Comparison of ENCODE assay signal across 27 cellular contexts in genomic region chr18:37327063-37327577, GRCh38.
"Had no signal": no experiment of that assay in that cellular context is flagged by ENCODE, and none has a peak within 500 bp of the region (broad histone marks: within the 10 kb centered on the region; RNA-seq: fewer than 3 reads in every experiment).

No MANE protein-coding gene starts in this region.

- H3K36me3 Mint-ChIP-seq: activated naive CD4-positive, alpha-beta T cell treated with anti-CD3 and anti-CD28 coated beads, Interleukin-2, amount 10 ng/mL, durations not matched to agents 7 days and 5 days; activated naive CD4-positive, alpha-beta T cell treated with anti-CD3 and anti-CD28 coated beads, Interleukin-2, amount 50 U/mL, for 72 hours; activated naive CD8-positive, alpha-beta T cell treated with anti-CD3 and anti-CD28 coated beads, Interleukin-2, amount 10 ng/mL, durations not matched to agents 7 days and 5 days; brain; WTC11 had no signal

- H3K4me1 Mint-ChIP-seq: activated CD4-positive, alpha-beta memory T cell treated with anti-CD3 and anti-CD28 coated beads, Interleukin-2, amount 10 ng/mL, durations not matched to agents 7 days and 5 days; activated CD4-positive, alpha-beta T cell treated with anti-CD3 and anti-CD28 coated beads, Interleukin-2, amount 10 ng/mL, durations not matched to agents 7 days and 5 days; activated naive CD4-positive, alpha-beta T cell treated with anti-CD3 and anti-CD28 coated beads, Interleukin-2, amount 10 ng/mL, durations not matched to agents 7 days and 5 days; activated naive CD8-positive, alpha-beta T cell treated with anti-CD3 and anti-CD28 coated beads, Interleukin-2, amount 10 ng/mL, durations not matched to agents 7 days and 5 days had no signal

- H3K27me3 Mint-ChIP-seq: activated CD4-positive, alpha-beta memory T cell treated with anti-CD3 and anti-CD28 coated beads, Interleukin-2, amount 10 ng/mL, durations not matched to agents 7 days and 5 days; activated CD4-positive, alpha-beta T cell treated with anti-CD3 and anti-CD28 coated beads, Interleukin-2, amount 10 ng/mL, durations not matched to agents 7 days and 5 days; activated naive CD4-positive, alpha-beta T cell treated with anti-CD3 and anti-CD28 coated beads, Interleukin-2, amount 10 ng/mL, durations not matched to agents 7 days and 5 days; activated naive CD8-positive, alpha-beta T cell treated with anti-CD3 and anti-CD28 coated beads, Interleukin-2, amount 10 ng/mL, durations not matched to agents 7 days and 5 days; brain had no signal

- H3K36me3 ChIP-seq: ascending aorta, esophagus muscularis mucosa, gastroesophageal sphincter, heart right ventricle had no signal

- H3K27ac Mint-ChIP-seq: activated CD4-positive, alpha-beta memory T cell treated with anti-CD3 and anti-CD28 coated beads, Interleukin-2, amount 10 ng/mL, durations not matched to agents 7 days and 5 days; activated CD4-positive, alpha-beta T cell treated with anti-CD3 and anti-CD28 coated beads, Interleukin-2, amount 10 ng/mL, durations not matched to agents 7 days and 5 days; activated naive CD4-positive, alpha-beta T cell treated with anti-CD3 and anti-CD28 coated beads, Interleukin-2, amount 10 ng/mL, durations not matched to agents 7 days and 5 days; activated naive CD8-positive, alpha-beta T cell treated with anti-CD3 and anti-CD28 coated beads, Interleukin-2, amount 10 ng/mL, durations not matched to agents 7 days and 5 days; activated T-cell treated with anti-CD3 and anti-CD28 coated beads, Interleukin-2, amount 50 U/mL, for 24 hours; activated T-cell treated with anti-CD3 and anti-CD28 coated beads, Interleukin-2, amount 50 U/mL, for 72 hours; effector memory CD8-positive, alpha-beta T cell; WTC11 had no signal

- H3K4me1 ChIP-seq: ascending aorta, esophagus muscularis mucosa, gastroesophageal sphincter, heart right ventricle had no signal

- H3K27ac ChIP-seq: ascending aorta, esophagus muscularis mucosa, gastroesophageal sphincter, heart right ventricle, VCaP had no signal

- H3K27me3 ChIP-seq: ascending aorta had no signal

- ATAC-seq: activated naive CD4-positive, alpha-beta T cell treated with anti-CD3 and anti-CD28 coated beads, Interleukin-2, amount 50 U/mL, for 72 hours; activated T-cell treated with anti-CD3 and anti-CD28 coated beads, Interleukin-2, amount 50 U/mL, for 72 hours; effector memory CD8-positive, alpha-beta T cell; gastroesophageal sphincter; heart right ventricle; WTC11 had no signal

- H3K9me3 ChIP-seq: ascending aorta, esophagus muscularis mucosa, gastroesophageal sphincter, heart right ventricle had no signal

- H3K4me3 Mint-ChIP-seq: activated CD4-positive, alpha-beta memory T cell treated with anti-CD3 and anti-CD28 coated beads, Interleukin-2, amount 10 ng/mL, durations not matched to agents 7 days and 5 days; activated CD4-positive, alpha-beta T cell treated with anti-CD3 and anti-CD28 coated beads, Interleukin-2, amount 10 ng/mL, durations not matched to agents 7 days and 5 days; activated naive CD4-positive, alpha-beta T cell treated with anti-CD3 and anti-CD28 coated beads, Interleukin-2, amount 10 ng/mL, durations not matched to agents 7 days and 5 days; activated naive CD8-positive, alpha-beta T cell treated with anti-CD3 and anti-CD28 coated beads, Interleukin-2, amount 10 ng/mL, durations not matched to agents 7 days and 5 days; activated T-cell treated with anti-CD3 and anti-CD28 coated beads, Interleukin-2, amount 50 U/mL, for 24 hours; activated T-cell treated with anti-CD3 and anti-CD28 coated beads, Interleukin-2, amount 50 U/mL, for 72 hours; brain; effector memory CD8-positive, alpha-beta T cell; WTC11 had no signal

- H3K4me3 ChIP-seq: ascending aorta, esophagus muscularis mucosa, gastroesophageal sphincter, heart right ventricle had no signal

- DNase-seq: activated CD4-positive, alpha-beta memory T cell treated with anti-CD3 and anti-CD28 coated beads, Interleukin-2, amount 10 ng/mL, durations not matched to agents 7 days and 5 days; activated CD4-positive, alpha-beta T cell treated with anti-CD3 and anti-CD28 coated beads for 1 hour; activated CD4-positive, alpha-beta T cell treated with anti-CD3 and anti-CD28 coated beads for 4 hours; activated CD4-positive, alpha-beta T cell treated with anti-CD3 and anti-CD28 coated beads, Interleukin-2, amount 10 ng/mL, durations not matched to agents 7 days and 5 days; activated CD4-positive, alpha-beta T cell treated with anti-CD3 and anti-CD28 coated beads, Interleukin-2, amount 50 U/mL, for 4 hours; activated CD8-positive, alpha-beta memory T cell treated with anti-CD3 and anti-CD28 coated beads, Interleukin-2, amount 50 U/mL, for 48 hours; activated gamma-delta T cell; activated naive CD4-positive, alpha-beta T cell; activated naive CD4-positive, alpha-beta T cell treated with anti-CD3 and anti-CD28 coated beads, Interleukin-2, amount 10 ng/mL, durations not matched to agents 7 days and 5 days; activated naive CD8-positive, alpha-beta T cell treated with anti-CD3 and anti-CD28 coated beads, Interleukin-2, amount 10 ng/mL, durations not matched to agents 7 days and 5 days; activated T-cell treated with anti-CD3 and anti-CD28 coated beads for 4 hours; activated T-cell treated with anti-CD3 and anti-CD28 coated beads, Interleukin-2, amount 50 U/mL, for 24 hours; activated T-cell treated with anti-CD3 and anti-CD28 coated beads, Interleukin-2, amount 50 U/mL, for 72 hours; cortex of kidney; dermis blood vessel endothelial cell; effector CD4-positive, alpha-beta T cell; effector memory CD8-positive, alpha-beta T cell; foreskin melanocyte; heart right ventricle; T-helper 2 cell had no signal

- H3K9me3 Mint-ChIP-seq: activated CD4-positive, alpha-beta memory T cell treated with anti-CD3 and anti-CD28 coated beads, Interleukin-2, amount 10 ng/mL, durations not matched to agents 7 days and 5 days; activated CD4-positive, alpha-beta T cell treated with anti-CD3 and anti-CD28 coated beads, Interleukin-2, amount 10 ng/mL, durations not matched to agents 7 days and 5 days; activated naive CD4-positive, alpha-beta T cell treated with anti-CD3 and anti-CD28 coated beads, Interleukin-2, amount 10 ng/mL, durations not matched to agents 7 days and 5 days; activated naive CD4-positive, alpha-beta T cell treated with anti-CD3 and anti-CD28 coated beads, Interleukin-2, amount 50 U/mL, for 72 hours; activated naive CD8-positive, alpha-beta T cell treated with anti-CD3 and anti-CD28 coated beads, Interleukin-2, amount 10 ng/mL, durations not matched to agents 7 days and 5 days; activated T-cell treated with anti-CD3 and anti-CD28 coated beads, Interleukin-2, amount 50 U/mL, for 24 hours; activated T-cell treated with anti-CD3 and anti-CD28 coated beads, Interleukin-2, amount 50 U/mL, for 72 hours; brain; effector memory CD8-positive, alpha-beta T cell; WTC11 had no signal
